8 cellular contexts compared by ENCODE assay signal in genomic region chr14:35883677-35884293, GRCh38. TPM values are rescaled to one million over a fixed set of nuclear protein-coding genes. Genes with fewer than 3 reads are reported as not detected.
DNase-seq lines count a peak whose midpoint lies in the region; ATAC-seq and TF ChIP-seq lines count a peak whose summit lies in the region.

No MANE protein-coding gene starts in this region.

- DNase-seq in CD4-positive, CD25-positive, alpha-beta regulatory T cell = peak in 2 of 3 donors; percentile 8 to 40
- DNase-seq in NCI-H2196 treated with DMSO at 0.1 percent for 48 hours (lab: John Stamatoyannopoulos, UW; ENCODE audit: unreplicated experiment) (peak; percentile 26), astrocyte of the cerebellum (ENCODE audit: low read depth) (no peak), right lobe of liver (no peak)

- TF ChIP-seq CTCF in astrocyte of the cerebellum (IDR thresholded peaks at IDR 0.05; ENCODE audit: low read depth, low read length, missing control alignments) = peak; percentile 72
- TF ChIP-seq CTCF in right lobe of liver (IDR thresholded peaks at IDR 0.05) = peak; percentile 63 to 74 (median 72)

- WGBS in right lobe of liver (ENCODE audit: insufficient coverage, low coverage, low lambda C conversion rate, missing lambda C conversion rate) = 34% methylated on average over 7 of the region's 7 CpGs

- no peaks in the 10 kb centered on the region for H3K36me3 Mint-ChIP-seq in CD4-positive, CD25-positive, alpha-beta regulatory T cell

- H3K27me3 ChIP-seq in CD4-positive, CD25-positive, alpha-beta regulatory T cell (ENCODE audit: control insufficient read depth, insufficient read depth, low read length) = no peaks in the 10 kb centered on the region
- H3K27me3 ChIP-seq in right lobe of liver = no peaks in the 10 kb centered on the region

- ATAC-seq in CD4-positive, CD25-positive, alpha-beta regulatory T cell (ENCODE audit: low read depth in 2 of 2) = no peak
- ATAC-seq in GM18511 (IDR thresholded peaks at IDR 0.05; ENCODE audit: unreplicated experiment) (peak; percentile 57), right lobe of liver (peak; percentile 67 to 76 (median 74)), HG02763 (IDR thresholded peaks at IDR 0.05; ENCODE audit: unreplicated experiment) (no peak), HG03280 (IDR thresholded peaks at IDR 0.05; ENCODE audit: unreplicated experiment) (no peak), HG02938 (IDR thresholded peaks at IDR 0.05; ENCODE audit: unreplicated experiment) (no peak)

- H3K4me3 ChIP-seq in CD4-positive, CD25-positive, alpha-beta regulatory T cell (ENCODE audit: low read depth, low read length) = no peak overlapping the region
- H3K4me3 ChIP-seq in astrocyte of the cerebellum (ENCODE audit: low read depth, low read length) = no peak overlapping the region
- H3K4me3 ChIP-seq in right lobe of liver = no peak overlapping the region

- in situ Hi-C loops in astrocyte of the cerebellum (cut with HindIII; ENCODE audit: low sequenced_read_pairs) = no loop called here

- no peak overlapping the region for H3K4me3 Mint-ChIP-seq in CD4-positive, CD25-positive, alpha-beta regulatory T cell

- peaks cover 0 to 4% (median 1%) of the 10 kb centered on the region in 4 donors for H3K4me1 Mint-ChIP-seq in CD4-positive, CD25-positive, alpha-beta regulatory T cell

- H3K9me3 Mint-ChIP-seq in CD4-positive, CD25-positive, alpha-beta regulatory T cell = peaks cover 0 to 2% (median 0%) of the 10 kb centered on the region in 7 donors

- intact Hi-C loops in right lobe of liver (cut with DNase I) = no loop called here

- H3K27ac ChIP-seq in CD4-positive, CD25-positive, alpha-beta regulatory T cell (ENCODE audit: insufficient read depth, low read length, poor library complexity, severe bottlenecking) = no peak overlapping the region
- H3K27ac ChIP-seq in right lobe of liver = no peak overlapping the region

- H3K27ac Mint-ChIP-seq in CD4-positive, CD25-positive, alpha-beta regulatory T cell = no peak overlapping the region

- no peaks in the 10 kb centered on the region for H3K4me1 ChIP-seq in CD4-positive, CD25-positive, alpha-beta regulatory T cell (ENCODE audit: control insufficient read depth, insufficient read depth, low read length, poor library complexity, severe bottlenecking)
- H3K4me1 ChIP-seq in right lobe of liver = peaks cover 0 to 9% (median 4%) of the 10 kb centered on the region in 4 donors

- peaks cover 20% of the 10 kb centered on the region for H3K27me3 Mint-ChIP-seq in CD4-positive, CD25-positive, alpha-beta regulatory T cell

- no peak for TF ChIP-seq POLR2A in right lobe of liver (IDR thresholded peaks at IDR 0.05)

- no peaks in the 10 kb centered on the region for H3K36me3 ChIP-seq in CD4-positive, CD25-positive, alpha-beta regulatory T cell (ENCODE audit: control insufficient read depth, insufficient read depth, low read length)
- no peaks in the 10 kb centered on the region for H3K36me3 ChIP-seq in right lobe of liver

- H3K9me3 ChIP-seq in CD4-positive, CD25-positive, alpha-beta regulatory T cell (ENCODE audit: control insufficient read depth in 2 of 2, low read length in 2 of 2) = no peaks in the 10 kb centered on the region
- no peaks in the 10 kb centered on the region for H3K9me3 ChIP-seq in right lobe of liver

RNA-seq across cellular contexts. Expression of gene BRMS1L, which starts 57.6 kb away (rescaled TPM):
- total RNA-seq in CD4-positive, CD25-positive, alpha-beta regulatory T cell = 13.3 TPM
- polyA plus RNA-seq in CD4-positive, CD25-positive, alpha-beta regulatory T cell = 1 to 10 TPM; 3.1 to 4.6 (median 3.7) TPM
- total RNA-seq in right lobe of liver = 1 to 10 TPM; 2.3 to 6.2 (median 3.3) TPM

Comparison
In these comparisons a context has a peak if more than half of its experiments do, and no peak if none do; other contexts are left out.
1. ATAC-seq: peak in GM18511 (single experiment) and right lobe of liver (4 of 4); none in CD4-positive, CD25-positive, alpha-beta regulatory T cell (0 of 2), HG02763 (single experiment), HG03280 (single experiment) and HG02938 (single experiment).
2. DNase-seq: peak in CD4-positive, CD25-positive, alpha-beta regulatory T cell (2 of 3) and NCI-H2196 treated with DMSO at 0.1 percent for 48 hours (single experiment); none in astrocyte of the cerebellum (single experiment) and right lobe of liver (0 of 3).